Comparison of ENCODE assay signal across 1 cellular context in the genomic region with DNA sequence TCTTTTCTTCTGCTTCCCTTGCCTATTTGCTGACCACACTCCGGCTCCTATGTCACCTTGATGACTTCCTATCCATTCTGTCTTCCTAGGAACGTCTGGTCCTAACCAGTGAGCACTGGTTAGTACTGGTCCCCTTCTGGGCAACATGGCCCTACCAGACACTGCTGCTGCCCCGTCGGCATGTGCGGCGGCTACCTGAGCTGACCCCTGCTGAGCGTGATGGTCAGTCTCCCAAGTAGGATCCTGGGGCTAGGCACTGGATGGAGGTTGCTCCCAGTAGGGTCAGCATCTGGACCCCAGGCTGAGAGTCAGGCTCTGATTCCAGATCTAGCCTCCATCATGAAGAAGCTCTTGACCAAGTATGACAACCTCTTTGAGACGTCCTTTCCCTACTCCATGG.
TF ChIP-seq lines count a peak whose summit lies in the region.

No MANE protein-coding gene starts in this region.

TF ChIP-seq in K562, 482 proteins besides CTCF, POLR2A, EP300 and RAD21:
- TF ChIP-seq RB1 (IDR thresholded peaks at IDR 0.05; ENCODE audit: low read depth) (no peak), ZNF668 (CRISPR knock-in tag; IDR thresholded peaks at IDR 0.05) (no peak), NR2C1 (IDR thresholded peaks at IDR 0.05) (no peak), NR2C1 (tag; IDR thresholded peaks at IDR 0.05) (no peak), HDAC1 (IDR thresholded peaks at IDR 0.05) (no peak), STAT5A (IDR thresholded peaks at IDR 0.05; ENCODE audit: borderline replicate concordance, low read length) (no peak)
- TF ChIP-seq, protein P1, sequence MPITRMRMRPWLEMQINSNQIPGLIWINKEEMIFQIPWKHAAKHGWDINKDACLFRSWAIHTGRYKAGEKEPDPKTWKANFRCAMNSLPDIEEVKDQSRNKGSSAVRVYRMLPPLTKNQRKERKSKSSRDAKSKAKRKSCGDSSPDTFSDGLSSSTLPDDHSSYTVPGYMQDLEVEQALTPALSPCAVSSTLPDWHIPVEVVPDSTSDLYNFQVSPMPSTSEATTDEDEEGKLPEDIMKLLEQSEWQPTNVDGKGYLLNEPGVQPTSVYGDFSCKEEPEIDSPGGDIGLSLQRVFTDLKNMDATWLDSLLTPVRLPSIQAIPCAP (CRISPR knock-in tag; IDR thresholded peaks at IDR 0.05; ENCODE audit: borderline replicate concordance) = no peak
- TF ChIP-seq, protein P2, sequence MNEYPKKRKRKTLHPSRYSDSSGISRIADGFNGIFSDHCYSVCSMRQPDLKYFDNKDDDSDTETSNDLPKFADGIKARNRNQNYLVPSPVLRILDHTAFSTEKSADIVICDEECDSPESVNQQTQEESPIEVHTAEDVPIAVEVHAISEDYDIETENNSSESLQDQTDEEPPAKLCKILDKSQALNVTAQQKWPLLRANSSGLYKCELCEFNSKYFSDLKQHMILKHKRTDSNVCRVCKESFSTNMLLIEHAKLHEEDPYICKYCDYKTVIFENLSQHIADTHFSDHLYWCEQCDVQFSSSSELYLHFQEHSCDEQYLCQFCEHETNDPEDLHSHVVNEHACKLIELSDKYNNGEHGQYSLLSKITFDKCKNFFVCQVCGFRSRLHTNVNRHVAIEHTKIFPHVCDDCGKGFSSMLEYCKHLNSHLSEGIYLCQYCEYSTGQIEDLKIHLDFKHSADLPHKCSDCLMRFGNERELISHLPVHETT (CRISPR knock-in tag; conservative IDR thresholded peaks at IDR 0.05 in 1 of 2, IDR thresholded peaks at IDR 0.05 in 1 of 2) = no peak
